In genomic region chr2:128403814-128404708, GRCh38 we compare ENCODE assay signal across 23 cellular contexts.
DNase-seq lines count a peak whose midpoint lies in the region; ATAC-seq and TF ChIP-seq lines count a peak whose summit lies in the region.
"Had no signal": no experiment of that assay in that cellular context is flagged by ENCODE, and none has a peak within 500 bp of the region (broad histone marks: within the 10 kb centered on the region; RNA-seq: fewer than 3 reads in every experiment).

No MANE protein-coding gene starts in this region.

- H3K36me3 ChIP-seq in transverse colon, result no peaks in the 10 kb centered on the region

- peak; percentile 13 for DNase-seq in activated T-cell treated with anti-CD3 and anti-CD28 coated beads, Interleukin-2, amount 50 U/mL, for 24 hours
- DNase-seq in activated T-cell treated with anti-CD3 and anti-CD28 coated beads for 4 hours (no peak), coronary artery (ENCODE audit: low spot score) (peak; percentile 9), posterior vena cava (ENCODE audit: low spot score) (peak; percentile 17), transverse colon (peak; percentile 2), NCI-H2081 treated with DMSO at 0.1 percent for 48 hours (lab: John Stamatoyannopoulos, UW) (no peak)
- DNase-seq: CD4-positive, CD25-positive, alpha-beta regulatory T cell; COR-L47; DMS 273 treated with DMSO at 0.1 percent for 48 hours; GDM1; GOT3; KBM-7; NCI-H1105 treated with DMSO at 0.1 percent for 48 hours; NCI-H1694 treated with DMSO at 0.1 percent for 48 hours; NCI-H226; NCI-H524; PC-3; RPMI8226; SHP77 treated with DMSO at 0.1 percent for 48 hours had no signal

- no peaks in the 10 kb centered on the region for H3K36me3 Mint-ChIP-seq in activated T-cell treated with anti-CD3 and anti-CD28 coated beads, Interleukin-2, amount 50 U/mL, for 24 hours (ENCODE audit: low read depth)
- H3K36me3 Mint-ChIP-seq: CD4-positive, CD25-positive, alpha-beta regulatory T cell had no signal

- no peaks in the 10 kb centered on the region for H3K4me1 ChIP-seq in transverse colon

- no peak overlapping the region for H3K27ac Mint-ChIP-seq in activated T-cell treated with anti-CD3 and anti-CD28 coated beads, Interleukin-2, amount 50 U/mL, for 24 hours
- H3K27ac Mint-ChIP-seq: B cell; CD4-positive, CD25-positive, alpha-beta regulatory T cell had no signal

- intact Hi-C loops in posterior vena cava (cut with DNase I) (no loop called here), transverse colon (cut with DNase I; ENCODE audit: low total_unique reads) (no loop called here)

- H3K9me3 Mint-ChIP-seq in activated T-cell treated with anti-CD3 and anti-CD28 coated beads, Interleukin-2, amount 50 U/mL, for 24 hours, result no peaks in the 10 kb centered on the region

- H3K27me3 Mint-ChIP-seq in activated T-cell treated with anti-CD3 and anti-CD28 coated beads, Interleukin-2, amount 50 U/mL, for 24 hours, result peaks cover 43% of the 10 kb centered on the region

- no peak for TF ChIP-seq EP300 in transverse colon (IDR thresholded peaks at IDR 0.05; ENCODE audit: low read depth)

- no peak overlapping the region for H3K4me3 ChIP-seq in coronary artery
- no peak overlapping the region for H3K4me3 ChIP-seq in transverse colon

- no peak for TF ChIP-seq POLR2A in transverse colon (IDR thresholded peaks at IDR 0.05)

- no peak for ATAC-seq in HG02840 (IDR thresholded peaks at IDR 0.05; ENCODE audit: low FRiP score, unreplicated experiment)
- no peak for ATAC-seq in GM21390 (IDR thresholded peaks at IDR 0.05; ENCODE audit: unreplicated experiment)
- ATAC-seq: PC-3 had no signal

- no peaks in the 10 kb centered on the region for H3K27me3 ChIP-seq in transverse colon

- H3K9me3 ChIP-seq in transverse colon, result no peaks in the 10 kb centered on the region

- no peak overlapping the region for H3K4me3 Mint-ChIP-seq in activated T-cell treated with anti-CD3 and anti-CD28 coated beads, Interleukin-2, amount 50 U/mL, for 24 hours
- H3K4me3 Mint-ChIP-seq: B cell; CD4-positive, CD25-positive, alpha-beta regulatory T cell had no signal

- no peak overlapping the region for H3K27ac ChIP-seq in coronary artery
- H3K27ac ChIP-seq in transverse colon, result no peak overlapping the region
- H3K27ac ChIP-seq: 22Rv1 had no signal

- H3K4me1 Mint-ChIP-seq in activated T-cell treated with anti-CD3 and anti-CD28 coated beads, Interleukin-2, amount 50 U/mL, for 24 hours (ENCODE audit: low read depth), result no peaks in the 10 kb centered on the region
- H3K4me1 Mint-ChIP-seq: B cell had no signal

- in situ Hi-C loops in transverse colon (cut with MboI; ENCODE audit: low pct_ligation_motif_present in 1 of 4, low pct_unique_long_range_greater_than_20kb in 1 of 4, low sequenced_read_pairs in 3 of 4), result no loop called here

- TF ChIP-seq CTCF in coronary artery (IDR thresholded peaks at IDR 0.05) (no peak), transverse colon (IDR thresholded peaks at IDR 0.05) (no peak)

- 79 to 85% methylated on average over 3 to 5 of the region's 5 CpGs for WGBS in transverse colon (ENCODE audit: low coverage in 1 of 2), 2 donors

Comparison
In these comparisons a context has a peak if more than half of its experiments do, and no peak if none do; other contexts are left out.
1. DNase-seq: peak in activated T-cell treated with anti-CD3 and anti-CD28 coated beads, Interleukin-2, amount 50 U/mL, for 24 hours (single experiment), coronary artery (single experiment), posterior vena cava (single experiment) and transverse colon (single experiment); none in activated T-cell treated with anti-CD3 and anti-CD28 coated beads for 4 hours (single experiment) and NCI-H2081 treated with DMSO at 0.1 percent for 48 hours (single experiment).